ENCODE assay signal across 1 cellular context in genomic region chr6:137848672-137849071, GRCh38.
TF ChIP-seq lines count a peak whose summit lies in the region.

No MANE protein-coding gene starts in this region.

TF ChIP-seq in liver, 16 proteins besides CTCF, POLR2A, EP300 and RAD21 (continued from another document):
- peak; percentile 40 for TF ChIP-seq REST (IDR thresholded peaks at IDR 0.05)
